In the genomic region with DNA sequence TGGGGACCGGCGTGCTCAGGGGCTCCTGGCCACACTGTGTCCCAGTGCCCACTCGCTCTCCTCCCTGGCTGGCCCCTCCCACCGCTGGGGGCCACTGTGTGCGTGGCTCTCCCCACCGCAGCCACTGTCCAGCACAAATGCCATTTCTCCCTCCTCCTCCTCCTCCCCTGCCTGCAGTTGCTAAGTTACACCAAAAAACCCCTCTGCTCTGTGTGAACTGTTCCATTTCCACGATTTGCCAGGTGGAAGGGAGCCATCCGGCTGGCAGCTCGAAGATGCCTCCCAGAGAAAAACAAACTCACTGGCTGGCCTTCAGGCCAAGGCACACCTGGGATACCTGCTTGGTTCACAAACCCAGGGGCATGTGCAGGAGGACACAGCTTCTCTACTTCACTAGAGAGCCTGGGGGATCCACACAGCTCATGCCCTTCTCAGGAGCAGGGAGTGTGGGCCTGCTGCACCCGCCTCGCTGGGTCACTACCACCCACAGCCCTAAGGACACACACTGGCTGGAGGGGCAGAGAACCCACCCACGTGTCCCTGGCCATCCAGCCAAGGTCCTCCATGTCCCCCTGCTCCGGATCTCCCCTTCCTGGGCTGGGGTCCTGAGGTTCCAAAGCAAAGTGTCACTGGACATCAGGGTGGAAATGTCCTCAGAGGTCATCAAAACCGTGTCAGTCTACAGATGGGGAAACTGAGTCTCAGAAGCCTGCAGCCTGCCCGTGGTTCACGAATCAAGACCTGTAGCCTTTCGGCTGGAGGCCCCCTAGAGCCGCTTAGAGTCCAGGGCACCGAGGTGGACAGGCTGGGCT, we compare ENCODE assay signal across 10 cellular contexts. TPM values are rescaled to one million over a fixed set of nuclear protein-coding genes. Genes with fewer than 3 reads are reported as not detected.
DNase-seq lines count a peak whose midpoint lies in the region; ATAC-seq and TF ChIP-seq lines count a peak whose summit lies in the region.
"Had no signal": no experiment of that assay in that cellular context is flagged by ENCODE, and none has a peak within 500 bp of the region (broad histone marks: within the 10 kb centered on the region; RNA-seq: fewer than 3 reads in every experiment).

No MANE protein-coding gene starts in this region.

- H3K9me3 ChIP-seq in tibial artery, result no peaks in the 10 kb centered on the region
- H3K9me3 ChIP-seq: suprapubic skin had no signal

- H3K4me1 Mint-ChIP-seq in stimulated activated naive CD8-positive, alpha-beta T cell treated with anti-CD3 and anti-CD28 coated beads, Interleukin-15, amount 100 ng/mL, for 72 hours, result peaks cover 11% of the 10 kb centered on the region
- H3K4me1 Mint-ChIP-seq in activated T-helper 17 cell treated with anti-CD3 and anti-CD28 coated beads, Interleukin-2, amount 50 U/mL, for 72 hours, result peaks cover 11% of the 10 kb centered on the region

- intact Hi-C loops in tibial artery (cut with DNase I; ENCODE audit: low total_unique reads), result no loop called here

- no peaks in the 10 kb centered on the region for H3K36me3 Mint-ChIP-seq in activated T-helper 17 cell treated with anti-CD3 and anti-CD28 coated beads, Interleukin-2, amount 50 U/mL, for 72 hours (ENCODE audit: low read depth)

- no peaks in the 10 kb centered on the region for H3K36me3 ChIP-seq in tibial artery
- H3K36me3 ChIP-seq: suprapubic skin had no signal

- H3K4me1 ChIP-seq in tibial artery, result peaks cover 0 to 20% (median 4%) of the 10 kb centered on the region in 4 donors

- peak overlapping the region; percentile 52 to 72 for H3K4me3 Mint-ChIP-seq in stimulated activated naive CD8-positive, alpha-beta T cell treated with anti-CD3 and anti-CD28 coated beads, Interleukin-15, amount 100 ng/mL, for 72 hours
- H3K4me3 Mint-ChIP-seq in activated T-helper 17 cell treated with anti-CD3 and anti-CD28 coated beads, Interleukin-2, amount 50 U/mL, for 72 hours, result peak overlapping the region; percentile 61

- H3K27ac ChIP-seq in tibial artery, result no peak overlapping the region
- H3K27ac ChIP-seq: suprapubic skin had no signal

- H3K27me3 Mint-ChIP-seq in stimulated activated naive CD8-positive, alpha-beta T cell treated with anti-CD3 and anti-CD28 coated beads, Interleukin-15, amount 100 ng/mL, for 72 hours, result peaks cover 75% of the 10 kb centered on the region
- H3K27me3 Mint-ChIP-seq in activated T-helper 17 cell treated with anti-CD3 and anti-CD28 coated beads, Interleukin-2, amount 50 U/mL, for 72 hours, result peaks cover 15% of the 10 kb centered on the region

- H3K4me3 ChIP-seq in tibial artery, result no peak overlapping the region

- DNase-seq in stimulated activated naive CD8-positive, alpha-beta T cell treated with anti-CD3 and anti-CD28 coated beads, Interleukin-15, amount 100 ng/mL, for 72 hours, result no peak
- no peak for DNase-seq in stimulated activated naive CD8-positive, alpha-beta T cell treated with anti-CD3 and anti-CD28 coated beads, Interleukin-15, Interleukin-2, amounts not matched to agents 100 U/mL and 50 U/mL, for 24 hours
- DNase-seq in medulla oblongata (ENCODE audit: extremely low spot score), result peak; percentile 51
- DNase-seq in GOT3 (lab: John Stamatoyannopoulos, UW), result no peak
- no peak for DNase-seq in tibial artery
- DNase-seq: NCI-H774 had no signal

- TF ChIP-seq CTCF in tibial artery (IDR thresholded peaks at IDR 0.05), result no peak

- no peak overlapping the region for H3K27ac Mint-ChIP-seq in stimulated activated naive CD8-positive, alpha-beta T cell treated with anti-CD3 and anti-CD28 coated beads, Interleukin-15, amount 100 ng/mL, for 72 hours
- no peak overlapping the region for H3K27ac Mint-ChIP-seq in activated T-helper 17 cell treated with anti-CD3 and anti-CD28 coated beads, Interleukin-2, amount 50 U/mL, for 72 hours

- no peaks in the 10 kb centered on the region for H3K9me3 Mint-ChIP-seq in stimulated activated naive CD8-positive, alpha-beta T cell treated with anti-CD3 and anti-CD28 coated beads, Interleukin-15, amount 100 ng/mL, for 72 hours
- H3K9me3 Mint-ChIP-seq in activated T-helper 17 cell treated with anti-CD3 and anti-CD28 coated beads, Interleukin-2, amount 50 U/mL, for 72 hours, result no peaks in the 10 kb centered on the region

- peaks cover 0 to 74% of the 10 kb centered on the region in 2 donors for H3K27me3 ChIP-seq in tibial artery

- no peak for ATAC-seq in stimulated activated naive CD8-positive, alpha-beta T cell treated with anti-CD3 and anti-CD28 coated beads, Interleukin-15, amount 100 ng/mL, for 72 hours
- no peak for ATAC-seq in stimulated activated naive CD8-positive, alpha-beta T cell treated with anti-CD3 and anti-CD28 coated beads, Interleukin-15, Interleukin-2, amounts not matched to agents 100 U/mL and 50 U/mL, for 24 hours
- ATAC-seq in activated T-helper 17 cell treated with anti-CD3 and anti-CD28 coated beads, Interleukin-2, amount 50 U/mL, for 72 hours (replicated peaks), result no peak
- no peak for ATAC-seq in GM21825 (IDR thresholded peaks at IDR 0.05; ENCODE audit: unreplicated experiment)
- no peak for ATAC-seq in GM21576 (IDR thresholded peaks at IDR 0.05; ENCODE audit: unreplicated experiment)

RNA-seq across cellular contexts. Expression of a gene that starts 1.7 kb away (rescaled TPM):
- total RNA-seq in activated T-helper 17 cell treated with anti-CD3 and anti-CD28 coated beads, Interleukin-2, amount 50 U/mL, for 72 hours, result 1 to 10 TPM; 2.1 to 2.5 TPM
